In the genomic region with DNA sequence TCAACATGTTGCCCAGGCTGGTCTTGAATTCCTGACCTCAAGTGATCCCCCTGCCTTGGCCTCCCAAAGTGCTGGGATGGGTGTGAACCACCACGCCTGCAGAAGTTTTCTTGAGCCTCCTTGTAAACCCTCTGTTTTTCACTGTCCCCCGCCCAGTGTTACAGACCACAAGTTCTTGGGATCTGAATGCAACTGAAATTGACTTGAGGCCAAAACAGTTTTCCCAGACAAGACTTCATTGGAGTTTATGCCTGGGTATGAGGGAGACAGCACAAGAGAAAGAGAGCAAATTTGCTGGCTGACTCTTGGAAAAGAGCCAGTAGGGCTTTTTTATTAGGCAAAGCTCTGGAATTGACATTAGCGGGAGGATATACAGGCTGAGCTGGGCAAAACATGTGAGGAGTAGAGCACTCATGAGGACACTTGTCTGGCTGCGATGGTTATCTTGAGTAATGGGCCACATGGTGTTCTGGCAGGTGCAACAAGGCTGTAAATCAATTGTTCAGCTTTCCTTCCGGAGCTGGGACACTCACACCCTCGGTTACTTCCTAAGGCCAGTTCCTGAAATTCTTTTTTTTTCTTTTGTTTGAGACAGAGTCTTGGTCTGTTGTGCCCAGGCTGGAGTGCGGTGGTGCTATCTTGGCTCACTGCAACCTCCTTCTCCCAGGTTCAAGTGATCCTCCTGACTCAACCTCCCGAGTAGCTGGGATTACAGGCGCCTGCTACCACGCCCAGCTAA, we compare ENCODE assay signal across 9 cellular contexts. TPM values are rescaled to one million over a fixed set of nuclear protein-coding genes. Genes with fewer than 3 reads are reported as not detected.
A peak's percentile ranks its signal among the peaks of the same experiment; 100 is the strongest.
DNase-seq lines count a peak whose midpoint lies in the region; ATAC-seq and TF ChIP-seq lines count a peak whose summit lies in the region.
"Had no signal": no experiment of that assay in that cellular context is flagged by ENCODE, and none has a peak within 500 bp of the region (broad histone marks: within the 10 kb centered on the region; RNA-seq: fewer than 3 reads in every experiment).

No MANE protein-coding gene starts in this region.

- no peak overlapping the region for H3K4ac ChIP-seq in mesenchymal stem cell (ENCODE audit: low read depth in 1 of 2, low read length in 2 of 2)

- H3K4me3 ChIP-seq in SK-N-MC (no peak overlapping the region), mesenchymal stem cell (ENCODE audit: insufficient read depth in 1 of 2, low read depth in 1 of 2, low read length in 2 of 2) (no peak overlapping the region), WERI-Rb-1 (ENCODE audit: low read depth, low read length) (no peak overlapping the region)

- H2BK5ac ChIP-seq in mesenchymal stem cell (ENCODE audit: low read depth, low read length, poor library complexity, severe bottlenecking) = no peak overlapping the region

- no peak overlapping the region for H2AK5ac ChIP-seq in mesenchymal stem cell (ENCODE audit: low read length, severe bottlenecking)

- H3K27ac ChIP-seq in C4-2B (peak overlapping the region; percentile 83), SK-N-MC (peak overlapping the region; percentile 64), mesenchymal stem cell (ENCODE audit: low read length, poor library complexity, severe bottlenecking) (no peak overlapping the region), WERI-Rb-1 (no peak overlapping the region)

- H3K14ac ChIP-seq in mesenchymal stem cell (ENCODE audit: low read length in 2 of 2) = no peak overlapping the region

- DNase-seq in NCI-H1417 (lab: John Stamatoyannopoulos, UW) (peak; percentile 72 to 94 (median 93)), SK-N-MC (ENCODE audit: low read depth, low spot score) (no peak), mesenchymal stem cell (peak; percentile 84), WERI-Rb-1 (no peak)
- no peak for DNase-seq in stimulated activated CD4-positive, alpha-beta T cell treated with anti-CD3 and anti-CD28 coated beads, Interleukin-12 subunit alpha, Interleukin-12 subunit beta, amount 100 ng/mL, for 4 hours
- DNase-seq: activated naive CD4-positive, alpha-beta T cell had no signal

- no peak overlapping the region for H2BK12ac ChIP-seq in mesenchymal stem cell (ENCODE audit: low read length in 2 of 2)

- H3K27me3 ChIP-seq in mesenchymal stem cell (ENCODE audit: control insufficient read depth in 1 of 2, insufficient read depth in 1 of 2, low read length in 2 of 2) (no peaks in the 10 kb centered on the region), WERI-Rb-1 (ENCODE audit: insufficient read depth, low read depth, severe bottlenecking) (no peaks in the 10 kb centered on the region)

- H3K79me1 ChIP-seq in mesenchymal stem cell (replicated peaks; ENCODE audit: low read length, poor library complexity, severe bottlenecking) = no peaks in the 10 kb centered on the region

- H3K9me3 ChIP-seq in SK-N-MC (ENCODE audit: low read depth, low read length) = no peaks in the 10 kb centered on the region
- H3K9me3 ChIP-seq in mesenchymal stem cell (ENCODE audit: control insufficient read depth, low read length) = no peaks in the 10 kb centered on the region
- no peaks in the 10 kb centered on the region for H3K9me3 ChIP-seq in WERI-Rb-1 (ENCODE audit: severe bottlenecking)

- H2BK120ac ChIP-seq in mesenchymal stem cell (ENCODE audit: low read depth, low read length) = no peak overlapping the region

- peaks cover 9% of the 10 kb centered on the region for H3K4me1 ChIP-seq in mesenchymal stem cell (ENCODE audit: control insufficient read depth, insufficient read depth, low read depth, low read length)

- H3K36me3 ChIP-seq in SK-N-MC (ENCODE audit: insufficient read depth, low read length) (no peaks in the 10 kb centered on the region), mesenchymal stem cell (ENCODE audit: control insufficient read depth in 1 of 2, insufficient read depth in 2 of 2, low read depth in 1 of 2, low read length in 2 of 2) (no peaks in the 10 kb centered on the region), WERI-Rb-1 (no peaks in the 10 kb centered on the region)

- TF ChIP-seq CTCF in C4-2B (conservative IDR thresholded peaks at IDR 0.05) = no peak
- no peak for TF ChIP-seq CTCF in WERI-Rb-1 (IDR thresholded peaks at IDR 0.05; ENCODE audit: low read depth, low read length)

- no peak for ATAC-seq in GM18868 (IDR thresholded peaks at IDR 0.05; ENCODE audit: unreplicated experiment)
- ATAC-seq in GM19035 (IDR thresholded peaks at IDR 0.05; ENCODE audit: unreplicated experiment) = no peak

- no peak overlapping the region for H3K4me2 ChIP-seq in mesenchymal stem cell (ENCODE audit: low read length, poor library complexity, severe bottlenecking)

- H2BK15ac ChIP-seq in mesenchymal stem cell (ENCODE audit: low read depth, poor library complexity, severe bottlenecking) = no peak overlapping the region

- no peak overlapping the region for H2AFZ ChIP-seq in mesenchymal stem cell (ENCODE audit: low read depth, low read length)

- H3K9ac ChIP-seq in SK-N-MC (ENCODE audit: insufficient read length) = no peak overlapping the region
- no peak overlapping the region for H3K9ac ChIP-seq in mesenchymal stem cell (ENCODE audit: low read length)

- no peak overlapping the region for H3K18ac ChIP-seq in mesenchymal stem cell (ENCODE audit: low read depth in 1 of 2, low read length in 2 of 2)

- H4K91ac ChIP-seq in mesenchymal stem cell (ENCODE audit: low read length) = no peak overlapping the region

- WGBS in mesenchymal stem cell = 47% methylated on average over 9 of the region's 10 CpGs

- H4K8ac ChIP-seq in mesenchymal stem cell (ENCODE audit: low read length) = no peak overlapping the region

- no peak overlapping the region for H3K23ac ChIP-seq in mesenchymal stem cell (ENCODE audit: low read length in 2 of 2)

RNA-seq across cellular contexts. Expression of a gene that starts 12.7 kb away (rescaled TPM):
- polyA plus RNA-seq in mesenchymal stem cell (2013, experiment 1 of 2) = 177 TPM
- 181 TPM for polyA plus RNA-seq in mesenchymal stem cell (2013, experiment 2 of 2)

RNA-seq across cellular contexts. Expression of a gene that starts 15.6 kb away (rescaled TPM):
- polyA plus RNA-seq in mesenchymal stem cell (2013, experiment 1 of 2) = 1.1 TPM
- polyA plus RNA-seq in mesenchymal stem cell (2013, experiment 2 of 2) = 1.6 TPM

RNA-seq across cellular contexts. Expression of a gene that starts 30.9 kb away (rescaled TPM):
- 137 TPM for polyA plus RNA-seq in mesenchymal stem cell (2013, experiment 1 of 2)
- 137 TPM for polyA plus RNA-seq in mesenchymal stem cell (2013, experiment 2 of 2)

RNA-seq across cellular contexts. Expression of a gene that starts 36.9 kb away (rescaled TPM):
- polyA plus RNA-seq in mesenchymal stem cell (2013, experiment 1 of 2) = 57.6 TPM
- 54.9 TPM for polyA plus RNA-seq in mesenchymal stem cell (2013, experiment 2 of 2)

RNA-seq across cellular contexts. Expression of a gene that starts 37.3 kb away (rescaled TPM):
- 23.4 TPM for polyA plus RNA-seq in mesenchymal stem cell (2013, experiment 1 of 2)
- polyA plus RNA-seq in mesenchymal stem cell (2013, experiment 2 of 2) = 24.8 TPM

Comparison
In these comparisons a context has a peak if more than half of its experiments do, and no peak if none do; other contexts are left out.
1. H3K27ac ChIP-seq: peak in C4-2B (single experiment) and SK-N-MC (single experiment); none in mesenchymal stem cell (single experiment) and WERI-Rb-1 (single experiment).
2. DNase-seq: peak in NCI-H1417 (3 of 3) and mesenchymal stem cell (single experiment); none in SK-N-MC (single experiment), stimulated activated CD4-positive, alpha-beta T cell treated with anti-CD3 and anti-CD28 coated beads, Interleukin-12 subunit alpha, Interleukin-12 subunit beta, amount 100 ng/mL, for 4 hours (single experiment) and WERI-Rb-1 (single experiment).